In the genomic region with DNA sequence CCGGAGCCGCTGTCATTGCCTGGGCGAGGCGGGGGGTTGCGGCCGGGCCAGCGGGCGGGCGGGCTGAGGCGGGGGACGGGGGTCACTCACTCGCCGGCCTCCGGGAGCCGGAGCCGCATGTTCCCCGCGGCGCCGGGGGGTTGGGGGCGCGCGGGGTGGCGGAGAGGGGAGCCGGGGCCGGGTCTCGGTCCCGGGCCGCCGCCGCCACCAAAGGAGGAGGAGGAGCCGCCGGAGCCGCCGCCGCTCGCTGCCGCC, we compare ENCODE assay signal across 1 cellular context.
TF ChIP-seq lines count a peak whose summit lies in the region.

No MANE protein-coding gene starts in this region.

TF ChIP-seq in GM12878, 131 proteins besides CTCF, POLR2A, EP300 and RAD21:
- TF ChIP-seq STAT3 (IDR thresholded peaks at IDR 0.05; ENCODE audit: low read depth, low read length): no peak
- no peak for TF ChIP-seq CHD1 (IDR thresholded peaks at IDR 0.05; ENCODE audit: low read depth, low read length)
- peak in 1 of 2 experiments; percentile 30; a peak in 1 of 3 replicates for TF ChIP-seq EGR1 (IDR thresholded peaks at IDR 0.05; ENCODE audit: borderline replicate concordance in 1 of 2, low read depth in 2 of 2, low read length in 2 of 2)
- TF ChIP-seq, protein P1, sequence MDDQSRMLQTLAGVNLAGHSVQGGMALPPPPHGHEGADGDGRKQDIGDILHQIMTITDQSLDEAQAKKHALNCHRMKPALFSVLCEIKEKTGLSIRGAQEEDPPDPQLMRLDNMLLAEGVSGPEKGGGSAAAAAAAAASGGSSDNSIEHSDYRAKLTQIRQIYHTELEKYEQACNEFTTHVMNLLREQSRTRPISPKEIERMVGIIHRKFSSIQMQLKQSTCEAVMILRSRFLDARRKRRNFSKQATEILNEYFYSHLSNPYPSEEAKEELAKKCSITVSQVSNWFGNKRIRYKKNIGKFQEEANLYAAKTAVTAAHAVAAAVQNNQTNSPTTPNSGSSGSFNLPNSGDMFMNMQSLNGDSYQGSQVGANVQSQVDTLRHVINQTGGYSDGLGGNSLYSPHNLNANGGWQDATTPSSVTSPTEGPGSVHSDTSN (IDR thresholded peaks at IDR 0.05; ENCODE audit: insufficient replicate concordance, low read depth, low read length): no peak
- TF ChIP-seq KLF5 (IDR thresholded peaks at IDR 0.05; ENCODE audit: partially characterized antibody): no peak
